Comparison of ENCODE assay signal across 14 cellular contexts in the genomic region with DNA sequence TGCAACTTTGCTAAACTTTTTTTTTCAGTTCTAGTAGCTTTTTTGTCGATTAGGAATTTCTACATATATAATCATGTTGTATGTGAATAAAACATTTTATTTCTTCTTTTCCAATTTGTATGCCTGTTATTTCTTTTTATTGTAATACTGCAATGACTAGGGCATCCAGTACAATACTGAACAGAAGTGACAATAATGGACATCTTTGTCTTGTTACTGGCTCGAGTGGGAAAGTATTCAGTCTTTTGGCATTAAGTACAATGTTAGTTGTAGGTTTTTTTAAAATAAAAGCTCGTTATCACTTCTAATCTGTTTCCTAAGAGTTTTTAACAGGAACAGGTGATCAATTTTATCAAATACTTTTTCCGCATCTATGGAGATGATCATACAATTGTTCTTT. TPM values are rescaled to one million over a fixed set of nuclear protein-coding genes. Genes with fewer than 3 reads are reported as not detected.
DNase-seq lines count a peak whose midpoint lies in the region; ATAC-seq, FAIRE-seq and TF ChIP-seq lines count a peak whose summit lies in the region.
"Had no signal": no experiment of that assay in that cellular context is flagged by ENCODE, and none has a peak within 500 bp of the region (broad histone marks: within the 10 kb centered on the region; RNA-seq: fewer than 3 reads in every experiment).

No MANE protein-coding gene starts in this region.

- no peaks in the 10 kb centered on the region for H3K27me3 ChIP-seq in dorsolateral prefrontal cortex
- H3K27me3 ChIP-seq: BLaER1 treated with 17β-estradiol and CSF1 and Interleukin-3, amounts not matched to agents 10 nM and 100 nM had no signal

- H3K27ac ChIP-seq in dorsolateral prefrontal cortex (peak overlapping the region in 58 of 59 donors; percentile 7 to 91 (median 76)), temporal lobe (ENCODE audit: low read depth, low read length) (peak overlapping the region; percentile 77)
- H3K27ac ChIP-seq: BLaER1 treated with 17β-estradiol and CSF1 and Interleukin-3, amounts not matched to agents 10 nM and 100 nM had no signal

- no peak for DNase-seq in dorsolateral prefrontal cortex
- peak; percentile 24 for DNase-seq in midbrain (lab: John Stamatoyannopoulos, UW)
- no peak for DNase-seq in NOMO-1 (lab: John Stamatoyannopoulos, UW; ENCODE audit: unreplicated experiment in 2 of 2)
- DNase-seq in DMS153 (lab: John Stamatoyannopoulos, UW): no peak
- DNase-seq: 8988T; AML-193; CD4-positive, CD25-positive, alpha-beta regulatory T cell had no signal

- TF ChIP-seq CTCF in dorsolateral prefrontal cortex (IDR thresholded peaks at IDR 0.05 in 54 of 56, conservative IDR thresholded peaks at IDR 0.05 in 2 of 56; ENCODE audit: low read depth in 1 of 56, partially characterized antibody in 56 of 56): peak in 2 of 56 donors; percentile 18 to 22

- intact Hi-C loops in dorsolateral prefrontal cortex (cut with DNase I): no loop called here

- FAIRE-seq in G401.6 (lab: Jason Lieb, UNC): peak; percentile 17
- FAIRE-seq: GM12891, H1 had no signal

- peak overlapping the region in 17 of 59 donors; percentile 0 to 48 (median 18) for H3K4me3 ChIP-seq in dorsolateral prefrontal cortex
- H3K4me3 ChIP-seq: BLaER1 treated with 17β-estradiol and CSF1 and Interleukin-3, amounts not matched to agents 10 nM and 100 nM; HAP-1 had no signal

- ATAC-seq in HG03175 (IDR thresholded peaks at IDR 0.05; ENCODE audit: unreplicated experiment): no peak

RNA-seq across cellular contexts. Expression of a gene that starts 9.8 kb away (rescaled TPM):
- total RNA-seq in dorsolateral prefrontal cortex (10 to 100 TPM; 16.1 to 37.3 (median 24.7) TPM), temporal lobe (2.5 TPM)

RNA-seq across cellular contexts. Expression of a gene that starts 11.8 kb away (rescaled TPM):
- total RNA-seq in dorsolateral prefrontal cortex (100 to 1,000 TPM in 69 of 120 experiments, 10 to 100 TPM in 51; 61.8 to 202 (median 104) TPM), temporal lobe (8.1 TPM)
